12 cellular contexts compared by ENCODE assay signal in genomic region chr15:63198315-63198714, GRCh38. TPM values are rescaled to one million over a fixed set of nuclear protein-coding genes. Genes with fewer than 3 reads are reported as not detected.
A peak's percentile ranks its signal among the peaks of the same experiment; 100 is the strongest.
DNase-seq lines count a peak whose midpoint lies in the region; ATAC-seq and TF ChIP-seq lines count a peak whose summit lies in the region.
"Had no signal": no experiment of that assay in that cellular context is flagged by ENCODE, and none has a peak within 500 bp of the region (broad histone marks: within the 10 kb centered on the region; RNA-seq: fewer than 3 reads in every experiment).

No MANE protein-coding gene starts in this region.

- peak overlapping the region; percentile 69 for H3K27ac Mint-ChIP-seq in CD8-positive, alpha-beta T cell
- no peak overlapping the region for H3K27ac Mint-ChIP-seq in T-helper 17 cell
- peak overlapping the region; percentile 48 to 98 (median 84) for H3K27ac Mint-ChIP-seq in immature natural killer cell
- no peak overlapping the region for H3K27ac Mint-ChIP-seq in WTC11

- no peak for TF ChIP-seq CTCF in CD8-positive, alpha-beta T cell (IDR thresholded peaks at IDR 0.05)
- no peak for TF ChIP-seq CTCF in WTC11 (IDR thresholded peaks at IDR 0.05)

- no peak for ATAC-seq in CD8-positive, alpha-beta T cell
- ATAC-seq in T-helper 17 cell (no peak), GM21576 (IDR thresholded peaks at IDR 0.05; ENCODE audit: unreplicated experiment) (no peak), WTC11 (no peak), HG02642 (IDR thresholded peaks at IDR 0.05; ENCODE audit: poor library complexity, unreplicated experiment) (no peak)

- H3K4me1 ChIP-seq in CD8-positive, alpha-beta T cell (ENCODE audit: insufficient read depth, low read length): peaks cover 91% of the 10 kb centered on the region

- no peaks in the 10 kb centered on the region for H3K36me3 ChIP-seq in CD8-positive, alpha-beta T cell (ENCODE audit: insufficient read depth, low read length)
- H3K36me3 ChIP-seq in KOPT-K1 (ENCODE audit: insufficient read depth, low read length): no peaks in the 10 kb centered on the region
- H3K36me3 ChIP-seq: esophagus squamous epithelium had no signal

- H3K4me3 ChIP-seq in CD8-positive, alpha-beta T cell (ENCODE audit: low read depth, low read length): no peak overlapping the region
- H3K4me3 ChIP-seq: esophagus squamous epithelium had no signal

- no peaks in the 10 kb centered on the region for H3K9me3 Mint-ChIP-seq in CD8-positive, alpha-beta T cell
- H3K9me3 Mint-ChIP-seq in immature natural killer cell (no peaks in the 10 kb centered on the region), WTC11 (no peaks in the 10 kb centered on the region)

- peaks cover 26% of the 10 kb centered on the region for H3K36me3 Mint-ChIP-seq in CD8-positive, alpha-beta T cell
- H3K36me3 Mint-ChIP-seq in T-helper 17 cell (ENCODE audit: low read depth) (peaks cover 7% of the 10 kb centered on the region), immature natural killer cell (peaks cover 0 to 7% (median 3%) of the 10 kb centered on the region in 3 donors), WTC11 (no peaks in the 10 kb centered on the region; the same call in 1 of the 2 replicates)

- intact Hi-C loops in CD8-positive, alpha-beta T cell (cut with DNase I, micrococcal nuclease): no loop called here

- DNase-seq in CD8-positive, alpha-beta T cell: no peak
- DNase-seq in T-helper 17 cell (no peak), immature natural killer cell (no peak), WTC11 (ENCODE audit: low spot score) (no peak), NCI-H82 (lab: John Stamatoyannopoulos, UW) (no peak)
- DNase-seq: activated CD4-positive, alpha-beta T cell treated with anti-CD3 and anti-CD28 coated beads for 1 hour; esophagus squamous epithelium; islet precursor cell; NCI-H748 treated with DMSO at 0.1 percent for 48 hours had no signal

- no peaks in the 10 kb centered on the region for H3K27me3 Mint-ChIP-seq in CD8-positive, alpha-beta T cell (ENCODE audit: low read depth)
- H3K27me3 Mint-ChIP-seq in T-helper 17 cell (no peaks in the 10 kb centered on the region), immature natural killer cell (ENCODE audit: low read depth in 3 of 3) (peaks cover 2 to 9% (median 8%) of the 10 kb centered on the region in 3 donors), WTC11 (ENCODE audit: low read depth) (no peaks in the 10 kb centered on the region)

- H3K4me1 Mint-ChIP-seq in CD8-positive, alpha-beta T cell (ENCODE audit: low read depth): peaks cover 91% of the 10 kb centered on the region
- H3K4me1 Mint-ChIP-seq in T-helper 17 cell (peaks cover 67% of the 10 kb centered on the region), immature natural killer cell (peaks cover 97 to 100% of the 10 kb centered on the region in 2 donors), WTC11 (peaks cover 66% of the 10 kb centered on the region)

- POLR2A ChIA-PET in CD8-positive, alpha-beta T cell (lab: Charles Lee): interaction anchor here (0.9 kb wide), 1 partner anchor 30 kb away, joined by 3 read pairs; no protein-coding TSS in a partner anchor
- POLR2A ChIA-PET in WTC11 (lab: Charles Lee): no interaction called here

- H3K27ac ChIP-seq in CD8-positive, alpha-beta T cell (ENCODE audit: low read depth, low read length): no peak overlapping the region
- peak overlapping the region; percentile 38 for H3K27ac ChIP-seq in KOPT-K1 (ENCODE audit: low read depth, low read length, poor library complexity, severe bottlenecking)

- H3K27me3 ChIP-seq in CD8-positive, alpha-beta T cell (ENCODE audit: insufficient read depth, low read length): no peaks in the 10 kb centered on the region
- H3K27me3 ChIP-seq: esophagus squamous epithelium had no signal

- peak overlapping the region; percentile 32 for H3K4me3 Mint-ChIP-seq in CD8-positive, alpha-beta T cell
- peak overlapping the region; percentile 53 for H3K4me3 Mint-ChIP-seq in T-helper 17 cell
- peak overlapping the region in 4 of 5 donors; percentile 6 to 53 (median 44) for H3K4me3 Mint-ChIP-seq in immature natural killer cell
- H3K4me3 Mint-ChIP-seq in WTC11: no peak overlapping the region

- no peaks in the 10 kb centered on the region for H3K9me3 ChIP-seq in CD8-positive, alpha-beta T cell (ENCODE audit: low read length)
- no peaks in the 10 kb centered on the region for H3K9me3 ChIP-seq in KOPT-K1 (ENCODE audit: insufficient read depth, low read length, poor library complexity, severe bottlenecking)
- no peaks in the 10 kb centered on the region for H3K9me3 ChIP-seq in T-helper 17 cell (ENCODE audit: control insufficient read depth, low read length, poor library complexity, severe bottlenecking)
- H3K9me3 ChIP-seq: esophagus squamous epithelium had no signal

- CTCF ChIA-PET in CD8-positive, alpha-beta T cell (lab: Charles Lee): no interaction called here
- CTCF ChIA-PET in WTC11 (lab: Charles Lee): interaction anchor here (1.2 kb wide), 1 partner anchor 12 kb away, joined by 3 read pairs; no protein-coding TSS in a partner anchor

TF ChIP-seq in WTC11, 78 proteins besides CTCF, POLR2A, EP300 and RAD21:
- TF ChIP-seq, protein P1, sequence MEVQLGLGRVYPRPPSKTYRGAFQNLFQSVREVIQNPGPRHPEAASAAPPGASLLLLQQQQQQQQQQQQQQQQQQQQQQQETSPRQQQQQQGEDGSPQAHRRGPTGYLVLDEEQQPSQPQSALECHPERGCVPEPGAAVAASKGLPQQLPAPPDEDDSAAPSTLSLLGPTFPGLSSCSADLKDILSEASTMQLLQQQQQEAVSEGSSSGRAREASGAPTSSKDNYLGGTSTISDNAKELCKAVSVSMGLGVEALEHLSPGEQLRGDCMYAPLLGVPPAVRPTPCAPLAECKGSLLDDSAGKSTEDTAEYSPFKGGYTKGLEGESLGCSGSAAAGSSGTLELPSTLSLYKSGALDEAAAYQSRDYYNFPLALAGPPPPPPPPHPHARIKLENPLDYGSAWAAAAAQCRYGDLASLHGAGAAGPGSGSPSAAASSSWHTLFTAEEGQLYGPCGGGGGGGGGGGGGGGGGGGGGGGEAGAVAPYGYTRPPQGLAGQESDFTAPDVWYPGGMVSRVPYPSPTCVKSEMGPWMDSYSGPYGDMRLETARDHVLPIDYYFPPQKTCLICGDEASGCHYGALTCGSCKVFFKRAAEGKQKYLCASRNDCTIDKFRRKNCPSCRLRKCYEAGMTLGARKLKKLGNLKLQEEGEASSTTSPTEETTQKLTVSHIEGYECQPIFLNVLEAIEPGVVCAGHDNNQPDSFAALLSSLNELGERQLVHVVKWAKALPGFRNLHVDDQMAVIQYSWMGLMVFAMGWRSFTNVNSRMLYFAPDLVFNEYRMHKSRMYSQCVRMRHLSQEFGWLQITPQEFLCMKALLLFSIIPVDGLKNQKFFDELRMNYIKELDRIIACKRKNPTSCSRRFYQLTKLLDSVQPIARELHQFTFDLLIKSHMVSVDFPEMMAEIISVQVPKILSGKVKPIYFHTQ (CRISPR knock-in tag; IDR thresholded peaks at IDR 0.05): no peak
- TF ChIP-seq ETV6 (CRISPR knock-in tag; IDR thresholded peaks at IDR 0.05): no peak
- TF ChIP-seq ZNF396 (CRISPR knock-in tag; IDR thresholded peaks at IDR 0.05; ENCODE audit: borderline replicate concordance): no peak
- TF ChIP-seq, protein P2, sequence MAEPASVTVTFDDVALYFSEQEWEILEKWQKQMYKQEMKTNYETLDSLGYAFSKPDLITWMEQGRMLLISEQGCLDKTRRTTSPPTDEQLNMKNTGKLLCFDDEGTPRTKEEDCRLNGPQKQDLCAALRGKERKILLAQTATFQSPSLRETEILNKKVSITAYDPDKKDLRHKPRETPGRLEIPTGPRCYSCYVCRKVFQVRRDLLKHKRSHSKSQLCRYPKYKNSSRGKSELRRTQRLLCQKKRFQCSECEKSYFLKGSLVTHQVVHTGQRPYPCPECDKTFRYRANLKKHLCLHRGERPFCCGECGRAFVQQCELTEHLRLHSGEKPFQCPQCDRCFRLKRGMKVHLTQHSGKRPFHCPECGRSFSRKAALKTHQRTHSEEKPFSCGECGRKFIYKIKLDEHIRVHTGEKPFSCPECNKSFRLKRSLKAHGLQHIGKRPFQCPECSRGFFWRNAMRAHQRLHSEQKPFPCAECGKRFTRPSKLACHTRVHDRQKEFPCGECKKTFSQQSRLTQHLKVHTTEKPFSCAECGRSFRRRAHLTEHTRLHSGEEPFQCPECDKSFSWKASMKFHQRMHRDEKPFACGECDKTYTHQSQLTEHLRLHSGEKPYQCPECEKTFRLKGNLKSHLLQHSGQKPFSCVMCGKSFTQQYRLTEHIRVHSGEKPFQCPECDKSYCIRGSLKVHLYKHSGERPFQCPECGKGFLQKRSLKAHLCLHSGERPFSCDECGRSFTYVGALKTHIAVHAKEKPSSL (CRISPR knock-in tag; conservative IDR thresholded peaks at IDR 0.05): no peak
- TF ChIP-seq CREB1 (CRISPR knock-in tag; IDR thresholded peaks at IDR 0.05): no peak
TF ChIP-seq in WTC11: peak in this region for 0.

RNA-seq across cellular contexts. Expression of gene RAB8B, which starts 8.9 kb away (rescaled TPM):
- 100 to 1,000 TPM; 145 to 146 TPM for total RNA-seq in CD8-positive, alpha-beta T cell
- total RNA-seq in T-helper 17 cell (100 to 1,000 TPM in 1 of 2 donors, 10 to 100 TPM in 1; 78.1 to 108 TPM), WTC11 (2021) (30.5 to 34.6 TPM (median 32.5 TPM) in 3 replicates)
- polyA plus RNA-seq in immature natural killer cell: 100 to 1,000 TPM in 1 of 3 donors, 10 to 100 TPM in 2; 64.6 to 123 (median 79.7) TPM

RNA-seq across cellular contexts. Expression of gene RPS27L, which starts 41.0 kb away (rescaled TPM):
- 10 to 100 TPM; 40.3 to 45.9 TPM for total RNA-seq in CD8-positive, alpha-beta T cell
- total RNA-seq in T-helper 17 cell: 10 to 100 TPM; 49.8 to 64.2 TPM
- 100 to 1,000 TPM; 135 to 198 (median 154) TPM for polyA plus RNA-seq in immature natural killer cell
- 133 to 159 TPM (median 155 TPM) in 3 replicates for total RNA-seq in WTC11 (2021)

Comparison
In these comparisons a context has a peak if more than half of its experiments do, and no peak if none do; other contexts are left out.
1. H3K27ac Mint-ChIP-seq: peak in CD8-positive, alpha-beta T cell (single experiment) and immature natural killer cell (6 of 6); none in T-helper 17 cell (single experiment) and WTC11 (single experiment).